26 cellular contexts compared by ENCODE assay signal in genomic region chr7:94384315-94384714, GRCh38. TPM values are rescaled to one million over a fixed set of nuclear protein-coding genes. Genes with fewer than 3 reads are reported as not detected.
"Had no signal": no experiment of that assay in that cellular context is flagged by ENCODE, and none has a peak within 500 bp of the region (broad histone marks: within the 10 kb centered on the region; RNA-seq: fewer than 3 reads in every experiment).

No MANE protein-coding gene starts in this region.

- H3K4me2 ChIP-seq: SK-N-SH had no signal

- H3K27me3 ChIP-seq: SJSA1 had no signal

- H3K27me3 Mint-ChIP-seq: T-cell had no signal

- H3K4me1 Mint-ChIP-seq: IgD-negative memory B cell, T-cell had no signal

- H3K36me3 Mint-ChIP-seq: IgD-negative memory B cell, T-cell had no signal

- H3K27ac Mint-ChIP-seq: IgD-negative memory B cell, T-cell had no signal

- H3K9me3 Mint-ChIP-seq: IgD-negative memory B cell, T-cell had no signal

- H3K4me3 Mint-ChIP-seq: IgD-negative memory B cell, T-cell had no signal

- H3K36me3 ChIP-seq: SJSA1 had no signal

- ATAC-seq: HepG2, T-cell had no signal

- H3K4me3 ChIP-seq: SJSA1 had no signal

- DNase-seq: KBM-7, MV-4-11, NCI-H1048, NCI-H1105, NCI-H1417, NCI-H1436 treated with DMSO at 0.1 percent for 48 hours, NCI-H1694 treated with DMSO at 0.1 percent for 48 hours, NCI-H1930, NCI-H2081, NCI-H2107, NCI-H2227 treated with DMSO at 0.1 percent for 48 hours, NCI-H524, NCI-H69, NCI-H774, Right ventricle myocardium superior, RPMI8226, SIG-M5, SK-N-SH, SW 1271, T-cell had no signal

- H3K9me2 ChIP-seq: SK-N-SH had no signal

- H3K27ac ChIP-seq: SJSA1 had no signal

RNA-seq across cellular contexts. Expression of gene COL1A2, which starts 10.4 kb away (rescaled TPM):
- total RNA-seq: HepG2, HT-29, MCF 10A, NCI-H460 had no signal
- polyA plus RNA-seq: HepG2, IgD-negative memory B cell had no signal
